Comparison of ENCODE assay signal across 8 cellular contexts in genomic region chr1:236535656-236536293, GRCh38. TPM values are rescaled to one million over a fixed set of nuclear protein-coding genes. Genes with fewer than 3 reads are reported as not detected.
A peak's percentile ranks its signal among the peaks of the same experiment; 100 is the strongest.
DNase-seq lines count a peak whose midpoint lies in the region; ATAC-seq lines count a peak whose summit lies in the region.

No MANE protein-coding gene starts in this region.

- H3K4me1 Mint-ChIP-seq in T-helper 1 cell treated with Interleukin-12 subunit alpha and Interleukin-12 subunit beta and Interleukin-4 antibody, amounts not matched to agents 30 μg/mL and 1 μg/mL, for 36 hours (ENCODE audit: low read depth): peaks cover 33% of the 10 kb centered on the region
- peaks cover 35 to 48% (median 42%) of the 10 kb centered on the region in 3 donors for H3K4me1 Mint-ChIP-seq in T-cell
- H3K4me1 Mint-ChIP-seq in naive thymus-derived CD8-positive, alpha-beta T cell: peaks cover 17 to 37% (median 27%) of the 10 kb centered on the region in 4 donors

- CTCF ChIA-PET in T-cell (lab: Charles Lee): no interaction called here

- peak overlapping the region; percentile 18 for H3K27ac Mint-ChIP-seq in T-helper 1 cell treated with Interleukin-12 subunit alpha and Interleukin-12 subunit beta and Interleukin-4 antibody, amounts not matched to agents 30 μg/mL and 1 μg/mL, for 36 hours
- H3K27ac Mint-ChIP-seq in T-cell: peak overlapping the region; percentile 61 to 80
- peak overlapping the region in 8 of 10 donors; percentile 43 to 79 (median 49) for H3K27ac Mint-ChIP-seq in naive thymus-derived CD8-positive, alpha-beta T cell

- no peaks in the 10 kb centered on the region for H3K27me3 Mint-ChIP-seq in T-helper 1 cell treated with Interleukin-12 subunit alpha and Interleukin-12 subunit beta and Interleukin-4 antibody, amounts not matched to agents 30 μg/mL and 1 μg/mL, for 36 hours (ENCODE audit: low read depth)
- H3K27me3 Mint-ChIP-seq in T-cell: no peaks in the 10 kb centered on the region
- no peaks in the 10 kb centered on the region for H3K27me3 Mint-ChIP-seq in naive thymus-derived CD8-positive, alpha-beta T cell

- POLR2A ChIA-PET in T-cell (lab: Charles Lee): no interaction called here
- POLR2A ChIA-PET in naive thymus-derived CD8-positive, alpha-beta T cell (lab: Charles Lee): no interaction called here

- H3K36me3 Mint-ChIP-seq in T-helper 1 cell treated with Interleukin-12 subunit alpha and Interleukin-12 subunit beta and Interleukin-4 antibody, amounts not matched to agents 30 μg/mL and 1 μg/mL, for 36 hours (ENCODE audit: low read depth): peaks cover 51% of the 10 kb centered on the region
- peaks cover 58% of the 10 kb centered on the region for H3K36me3 Mint-ChIP-seq in T-cell
- peaks cover 0 to 78% (median 2%) of the 10 kb centered on the region in 3 donors for H3K36me3 Mint-ChIP-seq in naive thymus-derived CD8-positive, alpha-beta T cell

- no peaks in the 10 kb centered on the region for H3K9me3 Mint-ChIP-seq in T-helper 1 cell treated with Interleukin-12 subunit alpha and Interleukin-12 subunit beta and Interleukin-4 antibody, amounts not matched to agents 30 μg/mL and 1 μg/mL, for 36 hours
- H3K9me3 Mint-ChIP-seq in T-cell: no peaks in the 10 kb centered on the region
- no peaks in the 10 kb centered on the region for H3K9me3 Mint-ChIP-seq in naive thymus-derived CD8-positive, alpha-beta T cell

- DNase-seq in T-helper 1 cell: no peak
- peak; percentile 73 for DNase-seq in NCI-H2029 (lab: John Stamatoyannopoulos, UW)
- DNase-seq in T-cell: no peak
- DNase-seq in naive thymus-derived CD8-positive, alpha-beta T cell: no peak
- DNase-seq in SKM-1 (lab: John Stamatoyannopoulos, UW; ENCODE audit: unreplicated experiment): no peak
- no peak for DNase-seq in NCI-H526 treated with DMSO at 0.1 percent for 48 hours (lab: John Stamatoyannopoulos, UW)

- ATAC-seq in T-cell (replicated peaks in 1 of 4): no peak
- ATAC-seq in naive thymus-derived CD8-positive, alpha-beta T cell: no peak
- no peak for ATAC-seq in GM21423 (IDR thresholded peaks at IDR 0.05; ENCODE audit: unreplicated experiment)

- no peak overlapping the region for H3K4me3 Mint-ChIP-seq in T-helper 1 cell treated with Interleukin-12 subunit alpha and Interleukin-12 subunit beta and Interleukin-4 antibody, amounts not matched to agents 30 μg/mL and 1 μg/mL, for 36 hours
- H3K4me3 Mint-ChIP-seq in T-cell: no peak overlapping the region
- H3K4me3 Mint-ChIP-seq in naive thymus-derived CD8-positive, alpha-beta T cell: no peak overlapping the region

RNA-seq across cellular contexts. Expression of gene LGALS8, which starts 12.0 kb away (rescaled TPM):
- total RNA-seq in T-cell: 100 to 1,000 TPM; 106 to 147 (median 124) TPM
- 100 to 1,000 TPM; 102 to 113 TPM for total RNA-seq in naive thymus-derived CD8-positive, alpha-beta T cell
- 10 to 100 TPM; 29.3 to 40.8 (median 36.3) TPM for polyA plus RNA-seq in naive thymus-derived CD8-positive, alpha-beta T cell

Comparison
In these comparisons a context has a peak if more than half of its experiments do, and no peak if none do; other contexts are left out.
1. H3K27ac Mint-ChIP-seq: peak in every context shown above with its lines; median percentile 70 in T-cell; 49 in naive thymus-derived CD8-positive, alpha-beta T cell; 18 in T-helper 1 cell treated with Interleukin-12 subunit alpha and Interleukin-12 subunit beta and Interleukin-4 antibody, amounts not matched to agents 30 μg/mL and 1 μg/mL, for 36 hours.